8 cellular contexts compared by ENCODE assay signal in the genomic region with DNA sequence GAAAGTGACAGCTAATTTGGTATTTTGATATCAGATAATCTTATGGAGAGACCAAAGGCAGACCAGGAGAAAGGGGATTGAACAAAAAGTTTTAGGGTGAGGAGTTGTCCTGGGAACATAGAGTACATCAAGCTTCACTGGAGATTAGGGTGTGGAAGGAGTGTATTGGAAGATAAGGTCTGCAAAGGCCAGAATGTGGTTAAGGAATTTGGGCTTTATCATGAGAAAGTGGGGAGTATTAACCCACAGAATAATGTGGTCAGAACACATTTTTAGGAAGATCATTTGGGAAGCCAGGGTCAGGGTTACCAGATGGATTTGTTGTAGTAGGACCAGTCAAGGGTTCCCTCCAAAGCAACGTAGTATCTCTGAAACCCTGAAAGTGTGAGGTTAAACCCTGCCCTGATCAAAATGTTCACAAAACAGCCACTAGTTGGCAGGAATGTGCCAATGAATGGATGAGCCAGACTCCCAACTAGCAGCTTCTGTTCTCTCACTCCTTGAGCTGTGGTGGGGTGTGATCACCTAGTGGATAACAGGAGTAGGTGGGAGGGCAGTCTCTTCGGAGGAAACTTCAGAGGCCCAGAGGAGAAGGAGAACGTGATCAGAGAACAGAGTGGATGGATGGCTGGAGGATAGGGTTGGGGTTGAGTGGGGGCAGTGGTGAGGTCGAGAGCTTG. TPM values are rescaled to one million over a fixed set of nuclear protein-coding genes. Genes with fewer than 3 reads are reported as not detected.
DNase-seq lines count a peak whose midpoint lies in the region; ATAC-seq and TF ChIP-seq lines count a peak whose summit lies in the region.

No MANE protein-coding gene starts in this region.

- no peaks in the 10 kb centered on the region for H3K27me3 Mint-ChIP-seq in activated T-helper 17 cell treated with anti-CD3 and anti-CD28 coated beads, Interleukin-2, amount 50 U/mL, for 72 hours

- DNase-seq in activated gamma-delta T cell treated with Interleukin-2 at 50 U/mL for 16 hours (peak; percentile 59), activated gamma-delta T cell (lab: John Stamatoyannopoulos, UW) (no peak), HUDEP-2 (lab: John Stamatoyannopoulos, UW; ENCODE audit: unreplicated experiment in 76 of 76) (peak in 69 of 76 experiments; percentile 21 to 85 (median 55)), NOMO-1 treated with DMSO at 0.1 percent for 48 hours (lab: John Stamatoyannopoulos, UW; ENCODE audit: unreplicated experiment) (peak; percentile 67), foreskin melanocyte (peak; percentile 65), osteoblast (ENCODE audit: insufficient read length, low spot score, missing footprints) (peak; percentile 92), ureter (ENCODE audit: low spot score) (no peak)

- H3K9me3 ChIP-seq in osteoblast (ENCODE audit: low read depth, low read length) = no peaks in the 10 kb centered on the region

- H3K4me2 ChIP-seq in osteoblast (ENCODE audit: insufficient read depth, low read length) = no peak overlapping the region

- no peak overlapping the region for H3K27ac ChIP-seq in osteoblast (ENCODE audit: low read depth, low read length)

- peaks cover 25% of the 10 kb centered on the region for H3K4me1 Mint-ChIP-seq in activated T-helper 17 cell treated with anti-CD3 and anti-CD28 coated beads, Interleukin-2, amount 50 U/mL, for 72 hours

- peaks cover 23% of the 10 kb centered on the region for H3K36me3 ChIP-seq in osteoblast (ENCODE audit: insufficient read depth, low read length)

- no peaks in the 10 kb centered on the region for H3K79me2 ChIP-seq in osteoblast (ENCODE audit: insufficient read depth, low read length)

- H3K4me1 ChIP-seq in osteoblast (ENCODE audit: insufficient read depth, low read length) = peaks cover 12% of the 10 kb centered on the region

- no peak overlapping the region for H3K4me3 ChIP-seq in osteoblast (ENCODE audit: insufficient read depth, low read length)

- H2AFZ ChIP-seq in osteoblast (ENCODE audit: low read length) = peak overlapping the region; percentile 44

- H3K9me3 Mint-ChIP-seq in activated T-helper 17 cell treated with anti-CD3 and anti-CD28 coated beads, Interleukin-2, amount 50 U/mL, for 72 hours = no peaks in the 10 kb centered on the region

- H3K36me3 Mint-ChIP-seq in activated T-helper 17 cell treated with anti-CD3 and anti-CD28 coated beads, Interleukin-2, amount 50 U/mL, for 72 hours (ENCODE audit: low read depth) = peaks cover 47% of the 10 kb centered on the region

- TF ChIP-seq CTCF in osteoblast (IDR thresholded peaks at IDR 0.05; ENCODE audit: extremely low read depth, low read depth, low read length) = peak; percentile 85

- ATAC-seq in activated T-helper 17 cell treated with anti-CD3 and anti-CD28 coated beads, Interleukin-2, amount 50 U/mL, for 72 hours (replicated peaks) = peak; percentile 50

- H4K20me1 ChIP-seq in osteoblast (ENCODE audit: insufficient read depth, low read length) = no peaks in the 10 kb centered on the region

- peak overlapping the region; percentile 91 for H3K27ac Mint-ChIP-seq in activated T-helper 17 cell treated with anti-CD3 and anti-CD28 coated beads, Interleukin-2, amount 50 U/mL, for 72 hours

- no peaks in the 10 kb centered on the region for H3K27me3 ChIP-seq in osteoblast (ENCODE audit: insufficient read depth, low read length)

- peak overlapping the region; percentile 83 for H3K4me3 Mint-ChIP-seq in activated T-helper 17 cell treated with anti-CD3 and anti-CD28 coated beads, Interleukin-2, amount 50 U/mL, for 72 hours

RNA-seq across cellular contexts. Expression of a gene that starts 35.8 kb away (rescaled TPM):
- total RNA-seq in activated T-helper 17 cell treated with anti-CD3 and anti-CD28 coated beads, Interleukin-2, amount 50 U/mL, for 72 hours = 100 to 1,000 TPM; 217 to 280 TPM
- total RNA-seq in osteoblast (28.3 and 43.4 TPM in 2 replicates), ureter (246 TPM)

Comparison
In these comparisons a context has a peak if more than half of its experiments do, and no peak if none do; other contexts are left out.
1. DNase-seq: peak in activated gamma-delta T cell treated with Interleukin-2 at 50 U/mL for 16 hours (single experiment), HUDEP-2 (69 of 76), NOMO-1 treated with DMSO at 0.1 percent for 48 hours (single experiment), foreskin melanocyte (single experiment) and osteoblast (single experiment); none in activated gamma-delta T cell (single experiment) and ureter (single experiment).